Comparison of ENCODE assay signal across 10 cellular contexts in the genomic region with DNA sequence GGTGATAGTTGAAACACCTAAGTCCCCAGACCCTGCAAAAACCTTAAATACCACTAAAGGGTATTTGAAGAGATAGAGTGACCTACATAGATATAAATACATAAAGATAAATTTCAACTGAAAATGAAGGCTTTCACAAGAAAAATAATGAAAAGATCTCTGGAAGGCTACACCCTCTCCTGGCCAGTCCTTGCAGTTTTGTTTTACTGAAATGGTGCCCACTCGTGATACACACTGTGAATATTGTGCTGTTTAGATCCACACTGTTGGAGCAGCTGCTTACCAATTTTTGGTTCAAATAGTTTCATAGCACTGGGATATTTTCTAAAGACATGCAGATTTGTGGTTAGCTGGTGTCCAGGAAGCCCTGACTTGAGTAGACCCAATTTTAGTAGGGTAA. TPM values are rescaled to one million over a fixed set of nuclear protein-coding genes. Genes with fewer than 3 reads are reported as not detected.
DNase-seq lines count a peak whose midpoint lies in the region; ATAC-seq and TF ChIP-seq lines count a peak whose summit lies in the region.
"Had no signal": no experiment of that assay in that cellular context is flagged by ENCODE, and none has a peak within 500 bp of the region (broad histone marks: within the 10 kb centered on the region; RNA-seq: fewer than 3 reads in every experiment).

No MANE protein-coding gene starts in this region.

- DNase-seq in A673 (ENCODE audit: low spot score), result no peak
- no peak for DNase-seq in Caco-2
- DNase-seq in RKO (ENCODE audit: low spot score), result peak; percentile 16
- peak; percentile 39 to 55 for DNase-seq in erythroblast (lab: John Stamatoyannopoulos, UW)
- no peak for DNase-seq in aorta
- DNase-seq in T-cell, result no peak

- BruUV-seq in A673 (replicated peaks; lab: Mats Ljungman, UMichigan) (no TSS peak), Caco-2 (replicated peaks; lab: Mats Ljungman, UMichigan) (no TSS peak)

- H3K9me3 ChIP-seq in A673 (ENCODE audit: low read depth, low read length, poor library complexity, severe bottlenecking) (no peaks in the 10 kb centered on the region), Caco-2 (no peaks in the 10 kb centered on the region), aorta (ENCODE audit: control insufficient read depth, low read length) (no peaks in the 10 kb centered on the region)
- H3K9me3 ChIP-seq: SJSA1 had no signal

- POLR2A ChIA-PET in A673 (lab: Charles Lee; ENCODE audit: low non-redundant PET), result no interaction called here
- POLR2A ChIA-PET in Caco-2 (lab: Charles Lee), result interaction anchor here (1.1 kb wide), 1 partner anchor 22 kb away, joined by 4 read pairs; no protein-coding TSS in a partner anchor
- POLR2A ChIA-PET in T-cell (lab: Charles Lee), result no interaction called here

- H3K4me3 ChIP-seq in A673 (ENCODE audit: low read depth, low read length, poor library complexity, severe bottlenecking) (peak overlapping the region; percentile 84), Caco-2 (ENCODE audit: low read depth, low read length) (no peak overlapping the region), aorta (ENCODE audit: low read length in 2 of 2) (no peak overlapping the region)
- H3K4me3 ChIP-seq: SJSA1 had no signal

- TF ChIP-seq CTCF in A673 (conservative IDR thresholded peaks at IDR 0.05; ENCODE audit: low read depth, low read length) (peak; percentile 31; the same call in 1 of the 2 replicates), Caco-2 (IDR thresholded peaks at IDR 0.05; ENCODE audit: insufficient read depth in 1 of 2, low read depth in 1 of 2, low read length in 1 of 2, severe bottlenecking in 1 of 2, unreplicated experiment in 1 of 2) (peak; percentile 26 to 27)

- H3K27me3 ChIP-seq in A673 (replicated peaks; ENCODE audit: insufficient read depth, low read depth, low read length, poor library complexity), result peaks cover 5% of the 10 kb centered on the region
- no peaks in the 10 kb centered on the region for H3K27me3 ChIP-seq in Caco-2 (replicated peaks; ENCODE audit: control insufficient read depth, insufficient read depth, low read length)
- H3K27me3 ChIP-seq in aorta (ENCODE audit: control insufficient read depth in 1 of 2, insufficient read depth in 2 of 2, low read length in 1 of 2), result no peaks in the 10 kb centered on the region

- ATAC-seq in GM18520 (IDR thresholded peaks at IDR 0.05; ENCODE audit: unreplicated experiment) (no peak), HG03521 (IDR thresholded peaks at IDR 0.05; ENCODE audit: unreplicated experiment) (no peak), aorta (ENCODE audit: low FRiP score) (no peak), T-cell (replicated peaks in 1 of 4) (no peak)

- no peaks in the 10 kb centered on the region for H3K36me3 ChIP-seq in A673 (ENCODE audit: insufficient read depth, low read length, poor library complexity, severe bottlenecking)
- no peaks in the 10 kb centered on the region for H3K36me3 ChIP-seq in Caco-2 (ENCODE audit: control insufficient read depth, insufficient read depth, low read length)
- H3K36me3 ChIP-seq in aorta (ENCODE audit: control insufficient read depth in 1 of 2, insufficient read depth in 2 of 2, low read length in 1 of 2), result no peaks in the 10 kb centered on the region
- H3K36me3 ChIP-seq: SJSA1 had no signal

- H3K27me3 Mint-ChIP-seq in Caco-2 (ENCODE audit: insufficient read depth, unreplicated experiment) (no peaks in the 10 kb centered on the region), T-cell (peaks cover 0 to under 1% of the 10 kb centered on the region in 2 donors)

- CTCF ChIA-PET in A673 (lab: Charles Lee), result no interaction called here
- CTCF ChIA-PET in Caco-2 (lab: Charles Lee), result interaction anchor here (1.0 kb wide), 1 partner anchor 16 kb away, joined by 7 read pairs; no protein-coding TSS in a partner anchor
- CTCF ChIA-PET in T-cell (lab: Charles Lee), result interaction anchor here in 1 of 2 donors (0.6 to 1.5 kb wide), 2 partner anchors 16 to 45 kb away, joined by 4 read pairs; no protein-coding TSS in a partner anchor

- no peak for TF ChIP-seq POLR2A in erythroblast (IDR thresholded peaks at IDR 0.05; ENCODE audit: low read length)

- H3K4me1 Mint-ChIP-seq in Caco-2 (ENCODE audit: low read depth, unreplicated experiment) (peaks cover 28% of the 10 kb centered on the region), T-cell (peaks cover 35 to 40% (median 38%) of the 10 kb centered on the region in 3 donors)

- H3K4me1 ChIP-seq in A673 (ENCODE audit: insufficient read depth, low read length, poor library complexity, severe bottlenecking), result peaks cover 11% of the 10 kb centered on the region
- peaks cover 21% of the 10 kb centered on the region for H3K4me1 ChIP-seq in Caco-2
- no peaks in the 10 kb centered on the region for H3K4me1 ChIP-seq in aorta (ENCODE audit: control insufficient read depth in 1 of 2, insufficient read depth in 2 of 2, low read length in 2 of 2)

- no peak overlapping the region for H3K27ac Mint-ChIP-seq in Caco-2 (ENCODE audit: unreplicated experiment)
- H3K27ac Mint-ChIP-seq in T-cell, result no peak overlapping the region

- intact Hi-C loops in A673 (cut with micrococcal nuclease; ENCODE audit: unreplicated experiment) (no loop called here), Caco-2 (cut with micrococcal nuclease; ENCODE audit: unreplicated experiment) (loop anchor here (2.0 to 5.0 kb wide), 3 partner anchors 47 to 243 kb away; no protein-coding TSS in a partner anchor), aorta (cut with DNase I) (no loop called here)

- H3K36me3 Mint-ChIP-seq in Caco-2 (ENCODE audit: insufficient read depth, unreplicated experiment) (peaks cover 72% of the 10 kb centered on the region), T-cell (peaks cover 9% of the 10 kb centered on the region)

- WGBS in aorta, 2 donors, result 57% methylated on average over 1 of the region's 1 CpG

- no peaks in the 10 kb centered on the region for H3K9me3 Mint-ChIP-seq in Caco-2 (ENCODE audit: unreplicated experiment)
- H3K9me3 Mint-ChIP-seq in T-cell, result no peaks in the 10 kb centered on the region

- H3K27ac ChIP-seq in A673 (ENCODE audit: low read depth, low read length, poor library complexity, severe bottlenecking), result no peak overlapping the region
- H3K27ac ChIP-seq in aorta (ENCODE audit: low read depth in 1 of 2, low read length in 2 of 2), result no peak overlapping the region
- H3K27ac ChIP-seq: SJSA1 had no signal

- H3K4me3 Mint-ChIP-seq in Caco-2 (ENCODE audit: unreplicated experiment), result peak overlapping the region; percentile 93
- peak overlapping the region in 1 of 3 donors; percentile 31 for H3K4me3 Mint-ChIP-seq in T-cell

RNA-seq across cellular contexts. Expression of gene RNF187, which starts 31.5 kb away (rescaled TPM):
- 146 and 170 TPM in 2 replicates for total RNA-seq in A673 (2021)
- 128 and 164 TPM in 2 replicates for total RNA-seq in Caco-2 (2022)
- total RNA-seq in aorta, result 10 to 100 TPM; 52.4 to 94.0 TPM
- polyA plus RNA-seq in aorta, result 10 to 100 TPM; 22.8 to 28.5 TPM
- total RNA-seq in T-cell, result 100 to 1,000 TPM in 2 of 5 donors, 10 to 100 TPM in 3; 59.6 to 105 (median 94.9) TPM

RNA-seq across cellular contexts. Expression of gene TRIM17, which starts 39.1 kb away (rescaled TPM):
- total RNA-seq in A673 (2021) (0.54 and 0.72 TPM in 2 replicates), Caco-2 (2022) (4.0 and 4.5 TPM in 2 replicates), aorta (1 to 10 TPM in 1 of 2 donors, under 1 TPM in 1; 0.62 to 2.5 TPM), T-cell (1 to 10 TPM in 4 of 5 donors, under 1 TPM in 1; 0.90 to 4.7 (median 1.7) TPM)
- polyA plus RNA-seq in aorta, result not detected
- total RNA-seq: pulmonary artery endothelial cell, SJSA1 had no signal

RNA-seq across cellular contexts. Expression of gene TRIM11, which starts 49.1 kb away (rescaled TPM):
- 41.8 and 46.6 TPM in 2 replicates for total RNA-seq in A673 (2021)
- total RNA-seq in Caco-2 (2022), result 48.3 and 51.7 TPM in 2 replicates
- total RNA-seq in aorta, result 10 to 100 TPM; 16.2 to 20.3 TPM
- 10 to 100 TPM in 1 of 2 donors, 1 to 10 TPM in 1; 5.8 to 12.2 TPM for polyA plus RNA-seq in aorta
- total RNA-seq in T-cell, result 10 to 100 TPM; 36.4 to 66.6 (median 61.7) TPM

Comparison
In these comparisons a context has a peak if more than half of its experiments do, and no peak if none do; other contexts are left out.
1. DNase-seq: peak in RKO (single experiment) and erythroblast (2 of 2); none in A673 (single experiment), Caco-2 (0 of 2), aorta (0 of 2) and T-cell (0 of 34).